10 cellular contexts compared by ENCODE assay signal in the genomic region with DNA sequence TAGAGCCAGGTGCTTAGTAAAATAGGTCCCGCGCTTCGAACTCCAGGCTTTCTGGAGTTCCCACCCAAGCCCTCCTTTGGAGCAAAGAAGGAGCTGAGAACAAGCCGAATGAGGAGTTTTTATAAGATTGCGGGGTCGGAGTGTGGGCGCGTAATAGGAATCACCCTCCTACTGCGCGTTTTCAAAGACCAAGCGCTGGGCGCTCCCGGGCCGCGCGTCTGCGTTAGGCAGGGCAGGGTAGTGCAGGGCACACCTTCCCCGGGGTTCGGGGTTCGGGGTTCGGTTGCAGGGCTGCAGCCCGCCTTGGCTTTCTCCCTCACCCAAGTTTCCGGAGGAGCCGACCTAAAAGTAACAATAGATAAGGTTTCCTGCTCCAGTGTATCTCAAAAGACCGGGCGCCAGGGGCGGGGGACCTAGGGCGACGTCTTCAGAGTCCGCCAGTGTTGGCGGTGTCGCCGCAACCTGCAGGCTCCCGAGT. TPM values are rescaled to one million over a fixed set of nuclear protein-coding genes. Genes with fewer than 3 reads are reported as not detected.
A peak's percentile ranks its signal among the peaks of the same experiment; 100 is the strongest.
DNase-seq lines count a peak whose midpoint lies in the region; ATAC-seq and TF ChIP-seq lines count a peak whose summit lies in the region.
"Had no signal": no experiment of that assay in that cellular context is flagged by ENCODE, and none has a peak within 500 bp of the region (broad histone marks: within the 10 kb centered on the region; RNA-seq: fewer than 3 reads in every experiment).

No MANE protein-coding gene starts in this region.

- H3K9me3 Mint-ChIP-seq in nephron = peaks cover 11% of the 10 kb centered on the region

- H3K4me1 ChIP-seq in heart left ventricle (peaks cover 0 to 30% (median 5%) of the 10 kb centered on the region in 12 donors), fibroblast of lung (ENCODE audit: control insufficient read depth, extremely low read depth, insufficient read depth, low read length) (peaks cover 9% of the 10 kb centered on the region), aorta (ENCODE audit: control insufficient read depth in 1 of 2, insufficient read depth in 2 of 2, low read length in 2 of 2) (no peaks in the 10 kb centered on the region)

- TF ChIP-seq POLR2A in heart left ventricle (IDR thresholded peaks at IDR 0.05) = no peak

- H3K27me3 ChIP-seq in heart left ventricle (peaks cover 0 to 55% (median 38%) of the 10 kb centered on the region in 9 donors), fibroblast of lung (ENCODE audit: control insufficient read depth, insufficient read depth, low read length) (no peaks in the 10 kb centered on the region), aorta (ENCODE audit: control insufficient read depth in 1 of 2, insufficient read depth in 2 of 2, low read length in 1 of 2) (no peaks in the 10 kb centered on the region)

- H2AFZ ChIP-seq in fibroblast of lung (ENCODE audit: low read length) = peak overlapping the region; percentile 39

- TF ChIP-seq CTCF in heart left ventricle (IDR thresholded peaks at IDR 0.05) (no peak), fibroblast of lung (conservative IDR thresholded peaks at IDR 0.05 in 1 of 2, IDR thresholded peaks at IDR 0.05 in 1 of 2; ENCODE audit: low read depth in 1 of 2, low read length in 2 of 2) (no peak), nephron (IDR thresholded peaks at IDR 0.05; ENCODE audit: unreplicated experiment in 3 of 3) (no peak)

- peak overlapping the region; percentile 35 for H3K9ac ChIP-seq in fibroblast of lung (ENCODE audit: insufficient read depth, low read length)

- peak in 1 of 4 donors; percentile 33 for ATAC-seq in heart left ventricle
- no peak for ATAC-seq in aorta (ENCODE audit: low FRiP score)

- intact Hi-C loops in heart left ventricle (cut with DNase I) = loop anchor here in 2 of 10 donors (5.0 kb wide), 2 partner anchors 41 to 46 kb away; a partner anchor contains a TSS
- intact Hi-C loops in cardiac septum (cut with DNase I) = no loop called here
- intact Hi-C loops in aorta (cut with DNase I) = no loop called here

- WGBS in heart left ventricle, 4 donors = 2 to 3% (median 2%) methylated on average over 27 to 34 of the region's 34 CpGs
- WGBS in aorta, 2 donors = 3 to 4% methylated on average over 33 to 34 of the region's 34 CpGs

- H3K9me3 ChIP-seq in heart left ventricle = peaks cover 0 to 7% (median 0%) of the 10 kb centered on the region in 12 donors
- H3K9me3 ChIP-seq in fibroblast of lung (ENCODE audit: control insufficient read depth, insufficient read depth, low read depth, low read length) = no peaks in the 10 kb centered on the region
- no peaks in the 10 kb centered on the region for H3K9me3 ChIP-seq in aorta (ENCODE audit: control insufficient read depth, low read length)

- H3K36me3 ChIP-seq in heart left ventricle (no peaks in the 10 kb centered on the region), fibroblast of lung (ENCODE audit: control insufficient read depth, insufficient read depth, low read length) (no peaks in the 10 kb centered on the region), aorta (ENCODE audit: control insufficient read depth in 1 of 2, insufficient read depth in 2 of 2, low read length in 1 of 2) (no peaks in the 10 kb centered on the region)

- H3K4me1 Mint-ChIP-seq in nephron = peaks cover 32% of the 10 kb centered on the region

- H3K27me3 Mint-ChIP-seq in nephron (ENCODE audit: low read depth) = peaks cover 89% of the 10 kb centered on the region

- DNase-seq in heart left ventricle (peak in 1 of 5 donors; percentile 9), cardiac septum (ENCODE audit: low spot score) (no peak), fibroblast of lung (ENCODE audit: low read depth in 2 of 2) (no peak), aorta (no peak), dedifferentiated amniotic fluid mesenchymal stem cell (ENCODE audit: extremely low spot score) (no peak), NCI-H510A treated with DMSO at 0.1 percent for 48 hours (lab: John Stamatoyannopoulos, UW) (no peak), foreskin melanocyte (no peak)
- DNase-seq: caudate nucleus, NCI-H510A had no signal

- peaks cover 3% of the 10 kb centered on the region for H3K36me3 Mint-ChIP-seq in nephron (ENCODE audit: low read depth)

- H4K20me1 ChIP-seq in fibroblast of lung (ENCODE audit: control insufficient read depth, extremely low read depth, insufficient read depth, low read length) = no peaks in the 10 kb centered on the region

- H3K4me3 ChIP-seq in heart left ventricle (peak overlapping the region in 11 of 12 donors; percentile 34 to 61 (median 55)), fibroblast of lung (replicated peaks in 1 of 4; ENCODE audit: control extremely low read depth in 1 of 4, insufficient read depth in 1 of 4, low read depth in 3 of 4, low read length in 4 of 4) (peak overlapping the region; percentile 46 to 71 (median 62)), aorta (ENCODE audit: low read length in 2 of 2) (peak overlapping the region; percentile 22 to 57)

- peaks cover 17% of the 10 kb centered on the region for H3K79me2 ChIP-seq in fibroblast of lung (ENCODE audit: control insufficient read depth, insufficient read depth, low read length)

- peak overlapping the region in 1 of 12 donors; percentile 13 for H3K27ac ChIP-seq in heart left ventricle
- H3K27ac ChIP-seq in fibroblast of lung (ENCODE audit: insufficient read depth, low read length) = peak overlapping the region; percentile 34
- no peak overlapping the region for H3K27ac ChIP-seq in aorta (ENCODE audit: low read depth in 1 of 2, low read length in 2 of 2)

- no peak overlapping the region for H3K27ac Mint-ChIP-seq in nephron

- H3K4me3 Mint-ChIP-seq in nephron = peak overlapping the region; percentile 78 to 86 (median 84)

- peak overlapping the region; percentile 65 for H3K4me2 ChIP-seq in fibroblast of lung (ENCODE audit: extremely low read depth, insufficient read depth, low read length)

RNA-seq across cellular contexts. Expression of a gene that starts 3.6 kb away (rescaled TPM):
- total RNA-seq in heart left ventricle (1 to 10 TPM in 2 of 9 donors, under 1 TPM in 7; 0.12 to 2.6 (median 0.69) TPM), cardiac septum (0.59 TPM), fibroblast of lung (1.8 and 3.0 TPM in 2 replicates), aorta (1 to 10 TPM; 1.0 to 2.6 TPM)
- polyA plus RNA-seq in heart left ventricle (under 1 TPM; 0.23 to 0.44 TPM), fibroblast of lung (7.8 and 10.5 TPM in 2 replicates), aorta (under 1 TPM; 0.61 to 0.88 TPM)
- 6.7 and 9.1 TPM in 2 replicates for polyA plus RNA-seq in fibroblast of lung (2012)
- polyA minus RNA-seq in fibroblast of lung (ENCODE audit: low replicate concordance) = 13.5 and 19.0 TPM in 2 replicates

RNA-seq across cellular contexts. Expression of a gene that starts 44.6 kb away (rescaled TPM):
- total RNA-seq in heart left ventricle (10 to 100 TPM; 23.6 to 59.9 (median 31.3) TPM), cardiac septum (31.9 TPM), fibroblast of lung (2.6 and 5.3 TPM in 2 replicates), aorta (10 to 100 TPM; 36.8 to 56.0 TPM)
- polyA plus RNA-seq in heart left ventricle (10 to 100 TPM; 20.6 to 61.7 TPM), fibroblast of lung (3.9 and 8.3 TPM in 2 replicates), aorta (1 to 10 TPM; 2.4 to 6.3 TPM)
- 4.1 and 8.8 TPM in 2 replicates for polyA plus RNA-seq in fibroblast of lung (2012)
- polyA minus RNA-seq in fibroblast of lung (ENCODE audit: low replicate concordance) = 1.7 and 6.5 TPM in 2 replicates
